In genomic region chrX:118346258-118347094, GRCh38 we compare ENCODE assay signal across 8 cellular contexts. TPM values are rescaled to one million over a fixed set of nuclear protein-coding genes. Genes with fewer than 3 reads are reported as not detected.
DNase-seq lines count a peak whose midpoint lies in the region; ATAC-seq and TF ChIP-seq lines count a peak whose summit lies in the region.

No MANE protein-coding gene starts in this region.

- peak overlapping the region; percentile 71 for H3K4ac ChIP-seq in trophoblast cell (ENCODE audit: low read depth, low read length)

- H4K12ac ChIP-seq in trophoblast cell (ENCODE audit: low read depth, low read length) = peak overlapping the region; percentile 83

- peaks cover 28% of the 10 kb centered on the region; the same call in 1 of the 2 replicates for H3F3A ChIP-seq in PC-9 (ENCODE audit: insufficient read depth, low read depth)

- H2BK120ac ChIP-seq in trophoblast cell (ENCODE audit: insufficient read depth, low read length, poor library complexity) = peak overlapping the region; percentile 58

- H4K91ac ChIP-seq in trophoblast cell (ENCODE audit: low read depth, low read length) = peak overlapping the region; percentile 76

- H3K27ac ChIP-seq in A673 (ENCODE audit: low read depth, low read length, poor library complexity, severe bottlenecking) (peak overlapping the region; percentile 84), PC-9 (peak overlapping the region; percentile 80), trophoblast cell (ENCODE audit: low read depth, low read length) (peak overlapping the region; percentile 97)

- peak overlapping the region; percentile 94 for H3K4me3 Mint-ChIP-seq in glutamatergic neuron (ENCODE audit: unreplicated experiment)

- H3K18ac ChIP-seq in trophoblast cell (ENCODE audit: low read length) = peak overlapping the region; percentile 46

- intact Hi-C loops in A673 (cut with micrococcal nuclease; ENCODE audit: unreplicated experiment) (no loop called here), PC-9 (cut with micrococcal nuclease; ENCODE audit: unreplicated experiment) (loop anchor here (1.0 to 5.0 kb wide), 2 partner anchors 10 to 381 kb away; partner anchors contain the start of gene IL13RA1)

- no peak overlapping the region for H2AK5ac ChIP-seq in trophoblast cell (ENCODE audit: low read length)

- H4K8ac ChIP-seq in trophoblast cell (ENCODE audit: low read depth, low read length) = peak overlapping the region; percentile 82

- peaks cover 2% of the 10 kb centered on the region for H3K9me3 Mint-ChIP-seq in glutamatergic neuron (ENCODE audit: unreplicated experiment)

- ATAC-seq in GM18870 (IDR thresholded peaks at IDR 0.05; ENCODE audit: unreplicated experiment) = peak; percentile 13
- peak; percentile 27 for ATAC-seq in HG03175 (IDR thresholded peaks at IDR 0.05; ENCODE audit: unreplicated experiment)

- H2AFZ ChIP-seq in PC-9 = peak overlapping the region; percentile 93
- peak overlapping the region; percentile 68 for H2AFZ ChIP-seq in trophoblast cell (ENCODE audit: insufficient read depth, low read length, poor library complexity)

- H3K14ac ChIP-seq in trophoblast cell (ENCODE audit: low read length) = peak overlapping the region; percentile 73

- H3K4me1 ChIP-seq in A673 (ENCODE audit: insufficient read depth, low read length, poor library complexity, severe bottlenecking) (no peaks in the 10 kb centered on the region), PC-9 (replicated peaks; ENCODE audit: insufficient read depth) (peaks cover 37% of the 10 kb centered on the region), trophoblast cell (ENCODE audit: control insufficient read depth in 1 of 2, insufficient read depth in 2 of 2, low read length in 2 of 2) (no peaks in the 10 kb centered on the region)

- peak; percentile 55 for DNase-seq in A673 (ENCODE audit: low spot score)
- DNase-seq in PC-9 = peak in 1 of 2 experiments; percentile 35
- peak; percentile 35 for DNase-seq in activated gamma-delta T cell treated with Interleukin-2 at 50 U/mL for 16 hours
- DNase-seq in glutamatergic neuron = peak; percentile 64
- peak in 1 of 2 donors; percentile 10 for DNase-seq in trophoblast cell
- peak; percentile 54 for DNase-seq in ureter (ENCODE audit: low spot score)

- H3K36me3 Mint-ChIP-seq in glutamatergic neuron (ENCODE audit: unreplicated experiment) = no peaks in the 10 kb centered on the region

- peaks cover 51% of the 10 kb centered on the region for H3K79me2 ChIP-seq in PC-9 (ENCODE audit: low read depth)
- peaks cover 3% of the 10 kb centered on the region for H3K79me2 ChIP-seq in trophoblast cell (ENCODE audit: control insufficient read depth, insufficient read depth, low read length, poor library complexity)

- H3K9me3 ChIP-seq in A673 (ENCODE audit: low read depth, low read length, poor library complexity, severe bottlenecking) (no peaks in the 10 kb centered on the region), PC-9 (ENCODE audit: insufficient read depth, low read depth) (no peaks in the 10 kb centered on the region), trophoblast cell (ENCODE audit: insufficient read depth, low read depth, low read length) (no peaks in the 10 kb centered on the region)

- TF ChIP-seq CTCF in A673 (conservative IDR thresholded peaks at IDR 0.05; ENCODE audit: low read depth, low read length) = 0 out of 2 replicates have a peak, but pooled peaks have one; percentile 8
- no peak; the same call in 1 of the 2 replicates for TF ChIP-seq CTCF in PC-9 (conservative IDR thresholded peaks at IDR 0.05)
- TF ChIP-seq CTCF in glutamatergic neuron (IDR thresholded peaks at IDR 0.05; ENCODE audit: partially characterized antibody, unreplicated experiment) = no peak

- BruUV-seq in A673 (replicated peaks; lab: Mats Ljungman, UMichigan) (no TSS peak), PC-9 (replicated peaks; lab: Mats Ljungman, UMichigan) (TSS peak; percentile 42)

- peak overlapping the region; percentile 92 for H3K9ac ChIP-seq in trophoblast cell (ENCODE audit: low read length)

- CTCF ChIA-PET in A673 (lab: Charles Lee) = no interaction called here
- CTCF ChIA-PET in PC-9 (lab: Charles Lee) = interaction anchor here (0.7 kb wide), 1 partner anchor 114 kb away, joined by 3 read pairs; no protein-coding TSS in a partner anchor

- H3K27ac Mint-ChIP-seq in glutamatergic neuron (ENCODE audit: unreplicated experiment) = peak overlapping the region; percentile 89

- peaks cover 3% of the 10 kb centered on the region for H3K4me1 Mint-ChIP-seq in glutamatergic neuron (ENCODE audit: low read depth, unreplicated experiment)

- POLR2A ChIA-PET in A673 (lab: Charles Lee; ENCODE audit: low non-redundant PET) (interaction anchor here (0.7 kb wide), 1 partner anchor 278 kb away, joined by 3 read pairs; no protein-coding TSS in a partner anchor), PC-9 (lab: Charles Lee; ENCODE audit: unreplicated experiment) (interaction anchor here (0.5 to 0.7 kb wide), 3 partner anchors 10 to 1971 kb away, joined by 4 to 6 read pairs (median 5); no protein-coding TSS in a partner anchor)

- H4K20me1 ChIP-seq in PC-9 (ENCODE audit: insufficient read depth) = peaks cover 10% of the 10 kb centered on the region

- no peak overlapping the region for H3K23ac ChIP-seq in trophoblast cell (ENCODE audit: low read length)

- H3K27me3 ChIP-seq in A673 (replicated peaks; ENCODE audit: insufficient read depth, low read depth, low read length, poor library complexity) (no peaks in the 10 kb centered on the region), PC-9 (ENCODE audit: insufficient read depth, low read depth) (no peaks in the 10 kb centered on the region), trophoblast cell (ENCODE audit: insufficient read depth, low read length) (no peaks in the 10 kb centered on the region)

- H3K4me3 ChIP-seq in A673 (ENCODE audit: low read depth, low read length, poor library complexity, severe bottlenecking) = peak overlapping the region; percentile 79
- peak overlapping the region; percentile 71 for H3K4me3 ChIP-seq in PC-9
- peak overlapping the region; percentile 84 for H3K4me3 ChIP-seq in trophoblast cell (ENCODE audit: low read depth, low read length)

- H3K36me3 ChIP-seq in A673 (ENCODE audit: insufficient read depth, low read length, poor library complexity, severe bottlenecking) (no peaks in the 10 kb centered on the region), PC-9 (ENCODE audit: low read depth) (no peaks in the 10 kb centered on the region), trophoblast cell (ENCODE audit: control insufficient read depth in 1 of 2, insufficient read depth in 2 of 2, low read length in 2 of 2) (no peaks in the 10 kb centered on the region)

- peak overlapping the region; percentile 98 for H3K4me2 ChIP-seq in PC-9
- peak overlapping the region; percentile 82 for H3K4me2 ChIP-seq in trophoblast cell (ENCODE audit: low read length)

- WGBS in trophoblast cell (ENCODE audit: extremely low coverage, insufficient coverage, insufficient read length) = no CpG with 5 or more reads among the region's 51 CpGs

- H3K9me2 ChIP-seq in PC-9 (ENCODE audit: insufficient read depth) = no peaks in the 10 kb centered on the region

- no peaks in the 10 kb centered on the region for H3K27me3 Mint-ChIP-seq in glutamatergic neuron (ENCODE audit: unreplicated experiment)

- peak overlapping the region; percentile 58 for H2BK12ac ChIP-seq in trophoblast cell (ENCODE audit: low read length)

- H2BK5ac ChIP-seq in trophoblast cell (ENCODE audit: low read depth, low read length, poor library complexity) = peak overlapping the region; percentile 69

- peaks cover 8% of the 10 kb centered on the region for H3K79me1 ChIP-seq in trophoblast cell (ENCODE audit: low read length)

RNA-seq across cellular contexts. Expression of gene WDR44, which starts 0.6 kb away (rescaled TPM):
- total RNA-seq in A673 (2021) (10.6 and 12.4 TPM in 2 replicates), PC-9 (2021) (24.4 and 30.9 TPM in 2 replicates), glutamatergic neuron (ENCODE audit: unreplicated experiment) (14.6 TPM), ureter (15.9 TPM)
- polyA plus RNA-seq in trophoblast cell (2013) = 6.8 and 7.5 TPM in 2 replicates
